ENCODE assay signal across 8 cellular contexts in the genomic region with DNA sequence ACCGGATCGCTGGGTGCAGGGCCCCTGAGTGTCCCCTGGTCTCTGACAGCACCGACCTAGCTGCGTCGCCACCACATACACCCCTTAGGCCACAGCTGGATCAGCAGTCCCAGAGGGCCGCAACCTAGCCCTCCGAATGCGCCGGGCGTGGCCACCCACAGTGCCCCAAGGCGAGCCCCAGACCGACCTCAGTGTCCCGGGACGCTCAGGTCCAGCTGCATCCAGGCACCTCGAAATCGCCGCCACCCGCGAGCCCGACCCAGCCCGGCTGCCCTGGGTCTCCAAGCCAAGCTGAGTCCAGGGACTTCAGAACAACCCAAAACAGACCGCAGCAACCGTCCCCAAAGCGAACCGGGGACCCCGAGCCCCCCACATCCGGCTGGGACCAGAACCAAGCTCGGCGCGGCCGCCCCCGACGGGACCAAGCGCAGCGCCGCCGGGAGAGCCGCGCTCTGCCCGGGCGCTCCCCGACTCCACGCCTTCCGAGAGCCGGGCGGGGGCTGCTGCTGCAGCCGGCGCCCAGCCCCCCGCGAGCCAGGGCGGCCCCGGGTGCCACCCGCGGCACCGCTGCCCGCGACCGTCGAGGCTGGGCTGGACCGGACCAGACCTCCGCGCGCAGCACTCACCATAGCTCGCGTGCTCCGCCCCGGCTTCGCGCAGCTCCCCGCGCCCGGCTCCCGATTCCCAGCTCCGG. TPM values are rescaled to one million over a fixed set of nuclear protein-coding genes. Genes with fewer than 3 reads are reported as not detected.
DNase-seq lines count a peak whose midpoint lies in the region; ATAC-seq and TF ChIP-seq lines count a peak whose summit lies in the region.

No MANE protein-coding gene starts in this region.

- peak overlapping the region; percentile 54 for H3K27ac Mint-ChIP-seq in activated naive CD8-positive, alpha-beta T cell
- peak overlapping the region; percentile 12 to 86 (median 72) for H3K27ac Mint-ChIP-seq in immature natural killer cell

- H3K4me1 Mint-ChIP-seq in activated T-cell treated with anti-CD3 and anti-CD28 coated beads, Interleukin-2, amount 50 U/mL, for 4 hours (ENCODE audit: low read depth), result peaks cover 42% of the 10 kb centered on the region
- H3K4me1 Mint-ChIP-seq in activated naive CD8-positive, alpha-beta T cell (ENCODE audit: low read depth), result peaks cover 40% of the 10 kb centered on the region
- H3K4me1 Mint-ChIP-seq in immature natural killer cell, result peaks cover 38 to 40% of the 10 kb centered on the region in 2 donors

- H3K27ac ChIP-seq in stomach, result peak overlapping the region; percentile 87 to 96 (median 93)

- H3K4me1 ChIP-seq in stomach, result peaks cover 50 to 73% (median 64%) of the 10 kb centered on the region in 4 donors

- intact Hi-C loops in stomach (cut with DNase I; ENCODE audit: low total_unique reads), result no loop called here

- no peaks in the 10 kb centered on the region for H3K9me3 Mint-ChIP-seq in activated T-cell treated with anti-CD3 and anti-CD28 coated beads, Interleukin-2, amount 50 U/mL, for 4 hours
- H3K9me3 Mint-ChIP-seq in activated naive CD8-positive, alpha-beta T cell (ENCODE audit: low read depth), result no peaks in the 10 kb centered on the region
- no peaks in the 10 kb centered on the region for H3K9me3 Mint-ChIP-seq in immature natural killer cell

- no peak for DNase-seq in activated T-cell treated with anti-CD3 and anti-CD28 coated beads, Interleukin-2, amount 50 U/mL, for 4 hours
- DNase-seq in activated T-cell treated with anti-CD3 and anti-CD28 coated beads, Interleukin-2, amount 50 U/mL, for 1 hour, result no peak
- DNase-seq in immature natural killer cell, result no peak
- peak; percentile 31 for DNase-seq in stomach
- DNase-seq in NCI-H510A (lab: John Stamatoyannopoulos, UW), result no peak
- DNase-seq in NCI-H2196 (lab: John Stamatoyannopoulos, UW; ENCODE audit: unreplicated experiment), result no peak

- H3K27me3 Mint-ChIP-seq in activated T-cell treated with anti-CD3 and anti-CD28 coated beads, Interleukin-2, amount 50 U/mL, for 4 hours (ENCODE audit: low read depth), result no peaks in the 10 kb centered on the region
- H3K27me3 Mint-ChIP-seq in activated naive CD8-positive, alpha-beta T cell, result no peaks in the 10 kb centered on the region
- peaks cover under 1 to 13% (median 2%) of the 10 kb centered on the region in 3 donors for H3K27me3 Mint-ChIP-seq in immature natural killer cell (ENCODE audit: low read depth in 3 of 3)

- peak overlapping the region; percentile 93 for H3K4me3 Mint-ChIP-seq in activated T-cell treated with anti-CD3 and anti-CD28 coated beads, Interleukin-2, amount 50 U/mL, for 4 hours
- peak overlapping the region; percentile 92 for H3K4me3 Mint-ChIP-seq in activated naive CD8-positive, alpha-beta T cell
- peak overlapping the region; percentile 75 to 88 (median 85) for H3K4me3 Mint-ChIP-seq in immature natural killer cell

- TF ChIP-seq POLR2A in stomach (IDR thresholded peaks at IDR 0.05), result no peak

- H3K4me3 ChIP-seq in stomach, result peak overlapping the region; percentile 78 to 92 (median 84)

- ATAC-seq in activated T-cell treated with anti-CD3 and anti-CD28 coated beads, Interleukin-2, amount 50 U/mL, for 4 hours, result peak; percentile 32 to 33
- peak; percentile 6 for ATAC-seq in HG03196 (IDR thresholded peaks at IDR 0.05; ENCODE audit: unreplicated experiment)

- no peaks in the 10 kb centered on the region for H3K27me3 ChIP-seq in stomach

- TF ChIP-seq EP300 in stomach (IDR thresholded peaks at IDR 0.05), result no peak

- peaks cover 4% of the 10 kb centered on the region for H3K36me3 Mint-ChIP-seq in activated T-cell treated with anti-CD3 and anti-CD28 coated beads, Interleukin-2, amount 50 U/mL, for 4 hours (ENCODE audit: insufficient read depth)
- no peaks in the 10 kb centered on the region for H3K36me3 Mint-ChIP-seq in activated naive CD8-positive, alpha-beta T cell
- H3K36me3 Mint-ChIP-seq in immature natural killer cell, result no peaks in the 10 kb centered on the region

- TF ChIP-seq CTCF in stomach (IDR thresholded peaks at IDR 0.05), result no peak

- WGBS in stomach, 5 donors, result 1 to 5% (median 1%) methylated on average over 26 to 74 of the region's 74 CpGs; no CpG with 5 or more reads in 1 of the 5 donors

- no peaks in the 10 kb centered on the region for H3K9me3 ChIP-seq in stomach

- H3K36me3 ChIP-seq in stomach, result no peaks in the 10 kb centered on the region

RNA-seq across cellular contexts. Expression of a gene that starts 54.6 kb away (rescaled TPM):
- total RNA-seq in activated T-cell treated with anti-CD3 and anti-CD28 coated beads, Interleukin-2, amount 50 U/mL, for 4 hours, result 100 to 1,000 TPM; 121 to 168 (median 149) TPM
- 10 to 100 TPM in 1 of 3 donors, 1 to 10 TPM in 2; 3.3 to 24.7 (median 4.3) TPM for polyA plus RNA-seq in immature natural killer cell
- 100 to 1,000 TPM in 2 of 5 donors, 10 to 100 TPM in 3; 40.2 to 574 (median 71.4) TPM for total RNA-seq in stomach
- polyA plus RNA-seq in stomach, result 10 to 100 TPM; 17.6 to 30.9 (median 25.4) TPM
